ENCODE assay signal across 1 cellular context in the genomic region with DNA sequence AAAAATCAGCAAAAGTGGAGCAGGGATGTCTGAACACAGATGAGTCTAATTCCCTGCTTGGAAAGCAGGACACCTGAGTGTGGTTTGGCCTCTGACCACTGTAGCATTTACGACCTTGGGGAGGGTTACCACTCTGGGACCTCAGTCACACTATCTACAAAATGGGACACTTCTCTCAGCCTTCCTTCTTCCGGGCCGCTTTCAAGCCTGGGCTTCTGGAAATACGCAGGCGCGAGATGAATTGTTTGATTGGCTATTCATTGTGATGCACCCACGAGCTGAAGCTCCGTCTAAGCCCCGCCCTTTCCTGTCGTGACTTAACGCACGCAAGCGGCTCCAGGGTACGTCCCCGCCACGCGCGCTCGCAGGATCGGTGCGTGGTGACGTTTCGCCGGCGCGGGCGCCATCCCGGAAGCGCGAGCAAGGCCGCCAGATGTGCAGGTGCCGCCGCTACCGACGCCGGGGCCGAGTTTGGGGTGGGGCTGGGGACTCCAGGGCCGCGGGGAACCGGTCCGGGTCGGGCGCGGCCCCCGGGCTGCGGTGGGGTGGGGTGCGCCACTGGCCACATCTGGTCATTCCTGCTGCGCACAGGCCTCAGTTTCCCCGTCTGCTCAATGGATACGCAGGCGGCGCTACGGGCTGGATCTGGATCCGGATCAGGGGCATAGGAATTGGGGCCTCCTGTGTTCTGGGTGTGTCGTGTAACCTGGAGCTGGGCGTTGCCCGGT.
TF ChIP-seq lines count a peak whose summit lies in the region.

A gene with protein sequence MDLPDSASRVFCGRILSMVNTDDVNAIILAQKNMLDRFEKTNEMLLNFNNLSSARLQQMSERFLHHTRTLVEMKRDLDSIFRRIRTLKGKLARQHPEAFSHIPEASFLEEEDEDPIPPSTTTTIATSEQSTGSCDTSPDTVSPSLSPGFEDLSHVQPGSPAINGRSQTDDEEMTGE (plus strand): TSS at position 397 of the 728 bp plus-strand sequence. CDS start 4,187 bp downstream, outside the sequence.

TF ChIP-seq in K562, 482 proteins besides CTCF, POLR2A, EP300 and RAD21 (continued from another document and continues in another):
- TF ChIP-seq MEF2D (tag; conservative IDR thresholded peaks at IDR 0.05; ENCODE audit: low read depth) (no peak), PRMT5 (CRISPR knock-in tag; IDR thresholded peaks at IDR 0.05) (no peak), POLR2H (tag; IDR thresholded peaks at IDR 0.05; ENCODE audit: low read depth) (no peak; the same call in 1 of the 2 replicates), GATAD2A (IDR thresholded peaks at IDR 0.05) (peak; percentile 86), ZBTB43 (CRISPR knock-in tag; IDR thresholded peaks at IDR 0.05) (no peak), POLR2G (IDR thresholded peaks at IDR 0.05; ENCODE audit: low read depth, low read length) (peak; percentile 95), HDAC8 (tag; IDR thresholded peaks at IDR 0.05) (no peak), BRF2 (IDR thresholded peaks at IDR 0.05; ENCODE audit: borderline replicate concordance, insufficient read depth, insufficient read length) (no peak), RBM25 (IDR thresholded peaks at IDR 0.05; ENCODE audit: low read depth, low read length, severe bottlenecking) (peak; percentile 98), SMARCA5 (IDR thresholded peaks at IDR 0.05) (peak; percentile 99), BRD4 (IDR thresholded peaks at IDR 0.05) (no peak), FOXJ3 (CRISPR knock-in tag; IDR thresholded peaks at IDR 0.05) (no peak), ZNF347 (CRISPR knock-in tag; IDR thresholded peaks at IDR 0.05; ENCODE audit: low read depth) (no peak), CREB5 (CRISPR knock-in tag; IDR thresholded peaks at IDR 0.05) (no peak), SMC3 (conservative IDR thresholded peaks at IDR 0.05; ENCODE audit: insufficient read depth, low read depth, low read length) (no peak), ZNF143 (CRISPR knock-in tag; IDR thresholded peaks at IDR 0.05) (no peak), ZBTB7A (IDR thresholded peaks at IDR 0.05; ENCODE audit: borderline replicate concordance, control insufficient read depth, low read depth, low read length) (peak; percentile 43; the same call in 1 of the 2 replicates), XRCC3 (IDR thresholded peaks at IDR 0.05) (no peak), HDAC2 (IDR thresholded peaks at IDR 0.05) (peak; percentile 99), ZKSCAN8 (CRISPR knock-in tag; IDR thresholded peaks at IDR 0.05) (no peak; the same call in 1 of the 2 replicates), PCBP1 (IDR thresholded peaks at IDR 0.05; ENCODE audit: low read depth, low read length, poor library complexity, severe bottlenecking) (peak; percentile 59), MXI1 (IDR thresholded peaks at IDR 0.05; ENCODE audit: low read depth, low read length) (no peak), GATA2 (CRISPR knock-in tag; IDR thresholded peaks at IDR 0.05) (no peak), ELF2 (CRISPR knock-in tag; IDR thresholded peaks at IDR 0.05) (peak; percentile 91), PRDM10 (IDR thresholded peaks at IDR 0.05; ENCODE audit: partially characterized antibody) (no peak), ZNF311 (CRISPR knock-in tag; IDR thresholded peaks at IDR 0.05) (no peak), ILF3 (IDR thresholded peaks at IDR 0.05; ENCODE audit: borderline replicate concordance) (no peak), NR1H2 (CRISPR knock-in tag; IDR thresholded peaks at IDR 0.05) (no peak), L3MBTL2 (IDR thresholded peaks at IDR 0.05) (peak; percentile 72; the same call in 1 of the 2 replicates), CHD1 (IDR thresholded peaks at IDR 0.05; ENCODE audit: low read length) (no peak), STAG1 (CRISPR knock-in tag; IDR thresholded peaks at IDR 0.05; ENCODE audit: borderline replicate concordance) (no peak), CHD2 (IDR thresholded peaks at IDR 0.05; ENCODE audit: low read depth, low read length) (no peak), PYGO2 (tag; IDR thresholded peaks at IDR 0.05) (no peak), MEF2A (IDR thresholded peaks at IDR 0.05; ENCODE audit: control insufficient read depth, low read depth, low read length) (no peak), SP1 (CRISPR knock-in tag; IDR thresholded peaks at IDR 0.05) (no peak; the same call in 1 of the 2 replicates), MAFF (IDR thresholded peaks at IDR 0.05; ENCODE audit: low read length) (no peak), ZNF75A (CRISPR knock-in tag; IDR thresholded peaks at IDR 0.05) (no peak), TEAD4 (IDR thresholded peaks at IDR 0.05; ENCODE audit: low read length) (no peak; the same call in 1 of the 2 replicates), TEAD4 (CRISPR knock-in tag; IDR thresholded peaks at IDR 0.05; ENCODE audit: borderline replicate concordance) (no peak), KDM1A (IDR thresholded peaks at IDR 0.05) (peak; percentile 97 to 99), RHOXF2B (CRISPR knock-in tag; conservative IDR thresholded peaks at IDR 0.05) (no peak), BRCA1 (IDR thresholded peaks at IDR 0.05) (no peak), BRCA1 (CRISPR knock-in tag; IDR thresholded peaks at IDR 0.05) (no peak), NCOR1 (IDR thresholded peaks at IDR 0.05) (no peak), RBFOX2 (IDR thresholded peaks at IDR 0.05; ENCODE audit: low read depth, low read length) (peak; percentile 94), KDM2B (CRISPR knock-in tag; IDR thresholded peaks at IDR 0.05) (no peak), POLR3G (IDR thresholded peaks at IDR 0.05; ENCODE audit: extremely low read depth, insufficient read length, insufficient replicate concordance) (no peak), MED1 (CRISPR knock-in tag; IDR thresholded peaks at IDR 0.05; ENCODE audit: borderline replicate concordance) (no peak), CREBBP (IDR thresholded peaks at IDR 0.05; ENCODE audit: low read depth, low read length) (no peak), NR2C2 (CRISPR knock-in tag; IDR thresholded peaks at IDR 0.05) (no peak), NR2C2 (tag; IDR thresholded peaks at IDR 0.05) (peak; percentile 68), ZNF778 (CRISPR knock-in tag; IDR thresholded peaks at IDR 0.05) (no peak), EGR1 (conservative IDR thresholded peaks at IDR 0.05) (peak; percentile 82), MXD1 (CRISPR knock-in tag; IDR thresholded peaks at IDR 0.05; ENCODE audit: borderline replicate concordance, poor library complexity, severe bottlenecking) (no peak)
- TF ChIP-seq, protein P1, sequence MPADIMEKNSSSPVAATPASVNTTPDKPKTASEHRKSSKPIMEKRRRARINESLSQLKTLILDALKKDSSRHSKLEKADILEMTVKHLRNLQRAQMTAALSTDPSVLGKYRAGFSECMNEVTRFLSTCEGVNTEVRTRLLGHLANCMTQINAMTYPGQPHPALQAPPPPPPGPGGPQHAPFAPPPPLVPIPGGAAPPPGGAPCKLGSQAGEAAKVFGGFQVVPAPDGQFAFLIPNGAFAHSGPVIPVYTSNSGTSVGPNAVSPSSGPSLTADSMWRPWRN (IDR thresholded peaks at IDR 0.05; ENCODE audit: low read depth): no peak
- TF ChIP-seq, protein P2, sequence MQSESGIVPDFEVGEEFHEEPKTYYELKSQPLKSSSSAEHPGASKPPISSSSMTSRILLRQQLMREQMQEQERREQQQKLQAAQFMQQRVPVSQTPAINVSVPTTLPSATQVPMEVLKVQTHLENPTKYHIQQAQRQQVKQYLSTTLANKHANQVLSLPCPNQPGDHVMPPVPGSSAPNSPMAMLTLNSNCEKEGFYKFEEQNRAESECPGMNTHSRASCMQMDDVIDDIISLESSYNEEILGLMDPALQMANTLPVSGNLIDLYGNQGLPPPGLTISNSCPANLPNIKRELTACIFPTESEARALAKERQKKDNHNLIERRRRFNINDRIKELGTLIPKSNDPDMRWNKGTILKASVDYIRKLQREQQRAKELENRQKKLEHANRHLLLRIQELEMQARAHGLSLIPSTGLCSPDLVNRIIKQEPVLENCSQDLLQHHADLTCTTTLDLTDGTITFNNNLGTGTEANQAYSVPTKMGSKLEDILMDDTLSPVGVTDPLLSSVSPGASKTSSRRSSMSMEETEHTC (IDR thresholded peaks at IDR 0.05): no peak
- TF ChIP-seq, protein P3, sequence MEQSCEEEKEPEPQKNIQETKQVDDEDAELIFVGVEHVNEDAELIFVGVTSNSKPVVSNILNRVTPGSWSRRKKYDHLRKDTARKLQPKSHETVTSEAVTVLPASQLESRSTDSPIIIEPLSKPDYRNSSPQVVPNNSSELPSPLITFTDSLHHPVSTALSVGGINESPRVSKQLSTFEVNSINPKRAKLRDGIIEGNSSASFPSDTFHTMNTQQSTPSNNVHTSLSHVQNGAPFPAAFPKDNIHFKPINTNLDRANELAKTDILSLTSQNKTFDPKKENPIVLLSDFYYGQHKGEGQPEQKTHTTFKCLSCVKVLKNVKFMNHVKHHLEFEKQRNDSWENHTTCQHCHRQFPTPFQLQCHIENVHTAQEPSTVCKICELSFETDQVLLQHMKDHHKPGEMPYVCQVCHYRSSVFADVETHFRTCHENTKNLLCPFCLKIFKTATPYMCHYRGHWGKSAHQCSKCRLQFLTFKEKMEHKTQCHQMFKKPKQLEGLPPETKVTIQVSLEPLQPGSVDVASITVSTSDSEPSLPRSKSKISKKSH (CRISPR knock-in tag; IDR thresholded peaks at IDR 0.05): no peak
- TF ChIP-seq, protein P4, sequence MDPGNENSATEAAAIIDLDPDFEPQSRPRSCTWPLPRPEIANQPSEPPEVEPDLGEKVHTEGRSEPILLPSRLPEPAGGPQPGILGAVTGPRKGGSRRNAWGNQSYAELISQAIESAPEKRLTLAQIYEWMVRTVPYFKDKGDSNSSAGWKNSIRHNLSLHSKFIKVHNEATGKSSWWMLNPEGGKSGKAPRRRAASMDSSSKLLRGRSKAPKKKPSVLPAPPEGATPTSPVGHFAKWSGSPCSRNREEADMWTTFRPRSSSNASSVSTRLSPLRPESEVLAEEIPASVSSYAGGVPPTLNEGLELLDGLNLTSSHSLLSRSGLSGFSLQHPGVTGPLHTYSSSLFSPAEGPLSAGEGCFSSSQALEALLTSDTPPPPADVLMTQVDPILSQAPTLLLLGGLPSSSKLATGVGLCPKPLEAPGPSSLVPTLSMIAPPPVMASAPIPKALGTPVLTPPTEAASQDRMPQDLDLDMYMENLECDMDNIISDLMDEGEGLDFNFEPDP (CRISPR knock-in tag; IDR thresholded peaks at IDR 0.05): no peak
